Comparison of ENCODE assay signal across 10 cellular contexts in the genomic region with DNA sequence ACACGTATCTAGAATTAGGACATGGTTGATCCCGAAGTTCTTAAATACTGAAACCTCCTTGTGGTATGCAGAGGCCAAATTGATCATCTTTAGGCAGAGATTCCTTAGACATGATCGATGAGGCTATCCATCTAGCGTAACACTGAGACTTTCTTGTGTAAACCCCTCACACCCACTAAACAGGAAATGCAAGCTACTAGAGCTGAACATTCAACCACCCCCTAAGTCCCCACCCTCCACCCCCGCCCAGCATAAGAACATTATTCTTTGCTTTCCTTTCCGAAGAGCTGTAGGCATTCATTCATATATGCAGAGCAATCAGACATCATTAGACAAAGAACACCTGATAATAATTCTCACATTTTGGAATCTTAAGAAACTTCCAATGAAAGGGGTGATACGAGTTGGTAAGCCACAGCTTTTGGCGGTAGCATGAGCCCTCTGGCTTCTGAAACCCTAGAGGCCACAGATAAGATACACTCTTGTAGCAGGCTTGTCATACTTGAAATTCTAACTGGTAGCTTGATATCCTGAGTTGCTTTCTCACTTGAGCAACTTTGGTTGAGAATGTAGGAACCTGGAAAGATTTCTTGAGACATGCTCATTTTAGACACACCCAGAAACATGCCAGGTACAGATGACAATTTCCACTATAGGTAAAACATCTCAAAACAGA. TPM values are rescaled to one million over a fixed set of nuclear protein-coding genes. Genes with fewer than 3 reads are reported as not detected.
DNase-seq lines count a peak whose midpoint lies in the region; ATAC-seq, FAIRE-seq and TF ChIP-seq lines count a peak whose summit lies in the region.
"Had no signal": no experiment of that assay in that cellular context is flagged by ENCODE, and none has a peak within 500 bp of the region (broad histone marks: within the 10 kb centered on the region; RNA-seq: fewer than 3 reads in every experiment).

No MANE protein-coding gene starts in this region.

- H3K79me2 ChIP-seq in H1 (ENCODE audit: control insufficient read depth in 1 of 2, insufficient read depth in 2 of 2, low read length in 2 of 2), result no peaks in the 10 kb centered on the region

- peak overlapping the region; percentile 53; the same call in 1 of the 2 replicates for H2BK20ac ChIP-seq in H1 (ENCODE audit: low read length)

- ATAC-seq in GM21381 (IDR thresholded peaks at IDR 0.05; ENCODE audit: unreplicated experiment), result peak; percentile 42
- peak; percentile 39 for ATAC-seq in HG03442 (IDR thresholded peaks at IDR 0.05; ENCODE audit: unreplicated experiment)

- H3K36me3 ChIP-seq in H1 (ENCODE audit: control insufficient read depth in 2 of 4, insufficient read depth in 4 of 4, low read length in 3 of 4) (no peaks in the 10 kb centered on the region), tibial nerve (no peaks in the 10 kb centered on the region), thyroid gland (no peaks in the 10 kb centered on the region)

- CTCF ChIA-PET in H1 (lab: Charles Lee; ENCODE audit: partially characterized antibody), result interaction anchor here (0.6 to 3.4 kb wide), 13 partner anchors 8 to 113 kb away, joined by 3 to 16 read pairs (median 4); no protein-coding TSS in a partner anchor

- H3K27ac ChIP-seq in H1 (ENCODE audit: low read depth, low read length) (no peak overlapping the region), tibial nerve (peak overlapping the region in 1 of 4 donors; percentile 10), thyroid gland (no peak overlapping the region)

- WGBS in H1 (ENCODE audit: extremely low coverage in 1 of 2, insufficient coverage in 1 of 2, insufficient read length in 1 of 2, insufficient replicate concordance in 2 of 2, low coverage in 1 of 2, low lambda C conversion rate in 2 of 2, missing lambda C conversion rate in 1 of 2), 2 experiments, result 88% methylated on average over 7 of the region's 8 CpGs; no CpG with 5 or more reads in 1 of the 2 experiments
- 50 to 53% methylated on average over 8 of the region's 8 CpGs for WGBS in tibial nerve, 2 donors
- WGBS in thyroid gland, 2 donors, result 66 to 69% methylated on average over 8 of the region's 8 CpGs

- peaks cover 0 to 2% (median 0%) of the 10 kb centered on the region in 4 experiments; a peak in 2 of 7 replicates for H3K27me3 ChIP-seq in H1 (replicated peaks in 1 of 4; ENCODE audit: control insufficient read depth in 3 of 4, extremely low read depth in 1 of 4, insufficient read depth in 3 of 4, low read length in 3 of 4)
- no peaks in the 10 kb centered on the region for H3K27me3 ChIP-seq in tibial nerve
- no peaks in the 10 kb centered on the region for H3K27me3 ChIP-seq in thyroid gland

- no peak overlapping the region for H4K8ac ChIP-seq in H1 (ENCODE audit: extremely low read depth, insufficient read depth, low read length)

- intact Hi-C loops in thyroid gland (cut with DNase I), result no loop called here

- H2BK15ac ChIP-seq in H1 (ENCODE audit: low read length), result 0 out of 2 replicates have a peak overlapping the region, but pooled peaks have one; percentile 24

- H3K4me1 ChIP-seq in H1 (replicated peaks in 1 of 4; ENCODE audit: control insufficient read depth in 3 of 4, insufficient read depth in 4 of 4, low read length in 3 of 4) (peaks cover 7 to 17% (median 16%) of the 10 kb centered on the region in 4 experiments; a peak in 5 of 7 replicates), tibial nerve (peaks cover 0 to 29% (median 18%) of the 10 kb centered on the region in 4 donors), thyroid gland (no peaks in the 10 kb centered on the region)

- no peaks in the 10 kb centered on the region for H4K20me1 ChIP-seq in H1 (replicated peaks in 1 of 2; ENCODE audit: control insufficient read depth in 1 of 2, insufficient read depth in 2 of 2, low read length in 2 of 2)

- H3K18ac ChIP-seq in H1 (ENCODE audit: extremely low read depth, low read length), result no peak overlapping the region

- no peaks in the 10 kb centered on the region for H3K79me1 ChIP-seq in H1 (ENCODE audit: low read depth, low read length)

- no peak overlapping the region for H2BK12ac ChIP-seq in H1 (ENCODE audit: low read depth, low read length)

- POLR2A ChIA-PET in H1 (lab: Charles Lee; ENCODE audit: partially characterized antibody), result interaction anchor here (1.2 kb wide), 1 partner anchor 49 kb away, joined by 3 read pairs; no protein-coding TSS in a partner anchor

- no peak for TF ChIP-seq RAD21 in H1 (IDR thresholded peaks at IDR 0.05 in 1 of 2, conservative IDR thresholded peaks at IDR 0.05 in 1 of 2; ENCODE audit: low read depth in 2 of 2, low read length in 2 of 2)

- H3K9me3 ChIP-seq in H1 (ENCODE audit: insufficient read depth in 2 of 2, low read depth in 1 of 2, low read length in 1 of 2) (no peaks in the 10 kb centered on the region), tibial nerve (no peaks in the 10 kb centered on the region), thyroid gland (no peaks in the 10 kb centered on the region)

- in situ Hi-C loops in GM13977 (cut with MboI; ENCODE audit: low pct_unique_long_range_greater_than_20kb, low sequenced_read_pairs, unreplicated experiment), result no loop called here

- H3K4me3 ChIP-seq in H1 (ENCODE audit: extremely low read depth in 1 of 4, insufficient read depth in 2 of 4, low read depth in 3 of 4, low read length in 4 of 4) (no peak overlapping the region), tibial nerve (no peak overlapping the region), thyroid gland (replicated peaks in 1 of 3) (no peak overlapping the region)

- no peak overlapping the region for H2AFZ ChIP-seq in H1 (ENCODE audit: low read length)

- H3K9ac ChIP-seq in H1 (replicated peaks in 1 of 4; ENCODE audit: extremely low read depth in 1 of 4, low read depth in 3 of 4, low read length in 3 of 4), result no peak overlapping the region

- no peak overlapping the region for H2AK5ac ChIP-seq in H1 (ENCODE audit: low read depth, low read length)

- no peak overlapping the region for H3K14ac ChIP-seq in H1 (ENCODE audit: insufficient read length)

- no peak overlapping the region for H3K56ac ChIP-seq in H1 (replicated peaks; ENCODE audit: insufficient read length, low read depth, low read length)

- FAIRE-seq in H1 (lab: Jason Lieb, UNC), result no peak
- FAIRE-seq: islet of Langerhans had no signal

- H2BK120ac ChIP-seq in H1 (replicated peaks; ENCODE audit: low read depth, low read length), result no peak overlapping the region

- no peak overlapping the region for H3K4ac ChIP-seq in H1 (replicated peaks; ENCODE audit: insufficient read length, low read depth, low read length)

- no peak overlapping the region for H3K23ac ChIP-seq in H1 (ENCODE audit: insufficient read length)

- DNase-seq in GM13977 (ENCODE audit: low spot score) (peak; percentile 44), H1 (ENCODE audit: low read depth in 1 of 2, low spot score in 2 of 2) (no peak), NCI-H2227 treated with DMSO at 0.1 percent for 48 hours (lab: John Stamatoyannopoulos, UW) (no peak), tibial nerve (ENCODE audit: low spot score in 2 of 2) (no peak), thyroid gland (no peak), Kasumi-1 (lab: John Stamatoyannopoulos, UW) (no peak)
- DNase-seq: stimulated activated CD4-positive, alpha-beta T cell treated with anti-CD3 and anti-CD28 coated beads, Interleukin-4, amount 100 ng/mL, for 1 hour had no signal

- no peaks in the 10 kb centered on the region for H3K23me2 ChIP-seq in H1 (ENCODE audit: low read depth, low read length)

- no peak overlapping the region for H2BK5ac ChIP-seq in H1 (ENCODE audit: low read depth, low read length)

- no peak for TF ChIP-seq CTCF in GM13977 (IDR thresholded peaks at IDR 0.05; ENCODE audit: extremely low read depth, insufficient read depth, missing control alignments)
- no peak for TF ChIP-seq CTCF in H1 (IDR thresholded peaks at IDR 0.05; ENCODE audit: control extremely low read depth in 1 of 3, insufficient read depth in 1 of 3, low read depth in 1 of 3, low read length in 3 of 3)
- TF ChIP-seq CTCF in tibial nerve (IDR thresholded peaks at IDR 0.05), result no peak
- TF ChIP-seq CTCF in thyroid gland (IDR thresholded peaks at IDR 0.05), result no peak

- TF ChIP-seq POLR2A in H1 (IDR thresholded peaks at IDR 0.05; ENCODE audit: control extremely low read depth in 1 of 2, low read depth in 2 of 2, low read length in 2 of 2) (no peak), tibial nerve (IDR thresholded peaks at IDR 0.05) (no peak), thyroid gland (IDR thresholded peaks at IDR 0.05) (no peak)

- TF ChIP-seq EP300 in H1 (IDR thresholded peaks at IDR 0.05; ENCODE audit: borderline replicate concordance in 1 of 2, low read depth in 2 of 2, low read length in 2 of 2), result no peak
- no peak for TF ChIP-seq EP300 in tibial nerve (IDR thresholded peaks at IDR 0.05)

- no peak overlapping the region for H3K4me2 ChIP-seq in H1 (ENCODE audit: insufficient read depth in 1 of 2, low read depth in 2 of 2, low read length in 2 of 2)

- no peak overlapping the region for H4K91ac ChIP-seq in H1 (replicated peaks; ENCODE audit: insufficient read length, low read length)

- H4K5ac ChIP-seq in H1 (ENCODE audit: insufficient read length, low read depth, low read length), result no peak overlapping the region

TF ChIP-seq in H1, 55 proteins besides CTCF, POLR2A, EP300 and RAD21 (continues in another document):
- TF ChIP-seq BACH1 (IDR thresholded peaks at IDR 0.05; ENCODE audit: low read length), result no peak
- TF ChIP-seq CBX8 (IDR thresholded peaks at IDR 0.05; ENCODE audit: borderline replicate concordance, low read depth, low read length), result no peak
- no peak for TF ChIP-seq CEBPB (IDR thresholded peaks at IDR 0.05; ENCODE audit: low read depth, low read length)

RNA-seq across cellular contexts. Expression of a gene that starts 42.2 kb away (rescaled TPM):
- total RNA-seq in H1 (2021; fragmentation: NEBNext Ultra II Directional; extraction: Animal tissue kit (Norgen Biotek cat#: 25700)), result 0.22 and 0.29 TPM in 2 replicates
- 0.18 and 0.30 TPM in 2 replicates for polyA plus RNA-seq in H1 (2011; rRNA removed)
- 0.21 TPM for polyA plus RNA-seq in H1 (2011; cell fraction: cytosol; rRNA removed)
- polyA plus RNA-seq in H1 (2011; cell fraction: nucleus; rRNA removed), result 0.14 TPM
- polyA plus RNA-seq in H1 (2012, experiment 1 of 2), result 0.15 to 0.58 TPM (median 0.43 TPM) in 3 of 4 replicates, not detected in the other
- 0.04 TPM for polyA plus RNA-seq in H1 (2012, experiment 2 of 2)
- polyA plus RNA-seq in H1 (2013, experiment 1 of 2), result 0.18 TPM
- polyA plus RNA-seq in H1 (2013, experiment 2 of 2), result 0.24 TPM
- 0.38 and 1.5 TPM in 2 replicates for polyA minus RNA-seq in H1 (2011; rRNA and poly(A)+ RNA removed)
- not detected for polyA minus RNA-seq in H1 (2011; cell fraction: cytosol; rRNA and poly(A)+ RNA removed)
- polyA minus RNA-seq in H1 (2011; cell fraction: nucleus; rRNA and poly(A)+ RNA removed), result 0.50 TPM
- total RNA-seq in tibial nerve (10 to 100 TPM; 21.3 to 57.9 (median 52.6) TPM), thyroid gland (10 to 100 TPM in 3 of 4 donors, 1 to 10 TPM in 1; 8.7 to 26.7 (median 19.9) TPM)
